ENCODE assay signal across 17 cellular contexts in genomic region chr4:177444911-177445736, GRCh38. TPM values are rescaled to one million over a fixed set of nuclear protein-coding genes. Genes with fewer than 3 reads are reported as not detected.
A peak's percentile ranks its signal among the peaks of the same experiment; 100 is the strongest.
DNase-seq lines count a peak whose midpoint lies in the region; ATAC-seq lines count a peak whose summit lies in the region.
"Had no signal": no experiment of that assay in that cellular context is flagged by ENCODE, and none has a peak within 500 bp of the region (broad histone marks: within the 10 kb centered on the region; RNA-seq: fewer than 3 reads in every experiment).

No MANE protein-coding gene starts in this region.

- H3K27ac ChIP-seq in thymus (ENCODE audit: low read depth), result no peak overlapping the region
- H3K27ac ChIP-seq: A549, epithelial cell of prostate, heart right ventricle had no signal

- H3K9me3 Mint-ChIP-seq in activated CD4-positive, alpha-beta T cell treated with anti-CD3 and anti-CD28 coated beads for 36 hours (ENCODE audit: low read depth), result no peaks in the 10 kb centered on the region
- no peaks in the 10 kb centered on the region for H3K9me3 Mint-ChIP-seq in activated CD4-positive, alpha-beta T cell treated with anti-CD3 and anti-CD28 coated beads, Interleukin-2, amount 10 ng/mL, durations not matched to agents 7 days and 5 days
- H3K9me3 Mint-ChIP-seq in activated CD4-positive, alpha-beta memory T cell treated with anti-CD3 and anti-CD28 coated beads for 36 hours, result no peaks in the 10 kb centered on the region
- H3K9me3 Mint-ChIP-seq: activated naive CD4-positive, alpha-beta T cell treated with anti-CD3 and anti-CD28 coated beads, Interleukin-2, amount 50 U/mL, for 24 hours had no signal

- H3K4me1 Mint-ChIP-seq in activated CD4-positive, alpha-beta T cell treated with anti-CD3 and anti-CD28 coated beads for 36 hours, result peaks cover 26% of the 10 kb centered on the region
- H3K4me1 Mint-ChIP-seq in activated CD4-positive, alpha-beta T cell treated with anti-CD3 and anti-CD28 coated beads, Interleukin-2, amount 10 ng/mL, durations not matched to agents 7 days and 5 days, result peaks cover 37% of the 10 kb centered on the region
- H3K4me1 Mint-ChIP-seq in activated CD4-positive, alpha-beta memory T cell treated with anti-CD3 and anti-CD28 coated beads for 36 hours (ENCODE audit: low read depth), result peaks cover 24% of the 10 kb centered on the region

- no peak for ATAC-seq in activated CD4-positive, alpha-beta T cell treated with anti-CD3 and anti-CD28 coated beads for 36 hours
- ATAC-seq: A549, heart right ventricle, left ventricle myocardium superior had no signal

- 73% methylated on average over 26 of the region's 26 CpGs for WGBS in thymus

- H3K9ac ChIP-seq in iPS-15b (ENCODE audit: low read depth, low read length), result peak overlapping the region; percentile 71

- peak overlapping the region; percentile 2 for H3K4me3 Mint-ChIP-seq in activated CD4-positive, alpha-beta T cell treated with anti-CD3 and anti-CD28 coated beads for 36 hours
- H3K4me3 Mint-ChIP-seq in activated CD4-positive, alpha-beta T cell treated with anti-CD3 and anti-CD28 coated beads, Interleukin-2, amount 10 ng/mL, durations not matched to agents 7 days and 5 days, result no peak overlapping the region
- peak overlapping the region; percentile 33 for H3K4me3 Mint-ChIP-seq in activated CD4-positive, alpha-beta memory T cell treated with anti-CD3 and anti-CD28 coated beads for 36 hours
- H3K4me3 Mint-ChIP-seq: activated naive CD4-positive, alpha-beta T cell treated with anti-CD3 and anti-CD28 coated beads, Interleukin-2, amount 50 U/mL, for 24 hours had no signal

- CTCF ChIA-PET in activated CD4-positive, alpha-beta T cell treated with anti-CD3 and anti-CD28 coated beads for 36 hours (lab: Charles Lee), result no interaction called here
- CTCF ChIA-PET in activated CD4-positive, alpha-beta T cell treated with anti-CD3 and anti-CD28 coated beads, Interleukin-2, amount 10 ng/mL, durations not matched to agents 7 days and 5 days (lab: Charles Lee), result no interaction called here
- CTCF ChIA-PET in activated CD4-positive, alpha-beta memory T cell treated with anti-CD3 and anti-CD28 coated beads for 36 hours (lab: Charles Lee), result no interaction called here

- POLR2A ChIA-PET in activated CD4-positive, alpha-beta T cell treated with anti-CD3 and anti-CD28 coated beads for 36 hours (lab: Charles Lee), result no interaction called here
- POLR2A ChIA-PET in activated CD4-positive, alpha-beta T cell treated with anti-CD3 and anti-CD28 coated beads, Interleukin-2, amount 10 ng/mL, durations not matched to agents 7 days and 5 days (lab: Charles Lee), result no interaction called here
- POLR2A ChIA-PET in activated CD4-positive, alpha-beta memory T cell treated with anti-CD3 and anti-CD28 coated beads for 36 hours (lab: Charles Lee), result no interaction called here

- intact Hi-C loops in activated CD4-positive, alpha-beta T cell treated with anti-CD3 and anti-CD28 coated beads for 36 hours (cut with DNase I, micrococcal nuclease), result loop anchor here in 1 of 2 experiments (5.0 kb wide), 1 partner anchor 193 kb away; no protein-coding TSS in a partner anchor
- intact Hi-C loops in activated CD4-positive, alpha-beta memory T cell treated with anti-CD3 and anti-CD28 coated beads for 36 hours (cut with micrococcal nuclease), result no loop called here

- H3K36me3 ChIP-seq in iPS-15b (ENCODE audit: control insufficient read depth, insufficient read depth, low read length) (no peaks in the 10 kb centered on the region), thymus (ENCODE audit: control insufficient read depth, insufficient read depth) (no peaks in the 10 kb centered on the region)
- H3K36me3 ChIP-seq: heart right ventricle had no signal

- H3K9me3 ChIP-seq in iPS-15b (ENCODE audit: control insufficient read depth, insufficient read depth, low read length) (no peaks in the 10 kb centered on the region), thymus (ENCODE audit: control insufficient read depth) (no peaks in the 10 kb centered on the region)
- H3K9me3 ChIP-seq: A549, heart right ventricle had no signal

- peaks cover 4% of the 10 kb centered on the region for H3K36me3 Mint-ChIP-seq in activated CD4-positive, alpha-beta T cell treated with anti-CD3 and anti-CD28 coated beads for 36 hours (ENCODE audit: low read depth)
- peaks cover 7% of the 10 kb centered on the region for H3K36me3 Mint-ChIP-seq in activated CD4-positive, alpha-beta T cell treated with anti-CD3 and anti-CD28 coated beads, Interleukin-2, amount 10 ng/mL, durations not matched to agents 7 days and 5 days (ENCODE audit: low read depth)
- peaks cover 8% of the 10 kb centered on the region for H3K36me3 Mint-ChIP-seq in activated CD4-positive, alpha-beta memory T cell treated with anti-CD3 and anti-CD28 coated beads for 36 hours
- H3K36me3 Mint-ChIP-seq: activated naive CD4-positive, alpha-beta T cell treated with anti-CD3 and anti-CD28 coated beads, Interleukin-2, amount 50 U/mL, for 24 hours had no signal

- DNase-seq in activated CD4-positive, alpha-beta T cell treated with anti-CD3 and anti-CD28 coated beads for 36 hours, result no peak
- no peak for DNase-seq in activated CD4-positive, alpha-beta T cell treated with anti-CD3 and anti-CD28 coated beads, Interleukin-2, amount 10 ng/mL, durations not matched to agents 7 days and 5 days
- DNase-seq in activated CD4-positive, alpha-beta memory T cell treated with anti-CD3 and anti-CD28 coated beads for 36 hours, result no peak
- no peak for DNase-seq in stimulated activated CD4-positive, alpha-beta T cell treated with anti-CD3 and anti-CD28 coated beads, Interleukin-4, amount 100 ng/mL, for 4 hours
- no peak for DNase-seq in DMS79 treated with DMSO at 0.1 percent for 48 hours (lab: John Stamatoyannopoulos, UW)
- DNase-seq in activated naive CD4-positive, alpha-beta T cell treated with Interleukin-2 at 50 U/mL for 16 hours, result no peak
- DNase-seq: cerebellar nuclear complex, heart right ventricle, KG1, left ventricle myocardium superior, NCI-H1417, substantia nigra had no signal

- H3K27me3 Mint-ChIP-seq in activated CD4-positive, alpha-beta T cell treated with anti-CD3 and anti-CD28 coated beads for 36 hours, result no peaks in the 10 kb centered on the region
- no peaks in the 10 kb centered on the region for H3K27me3 Mint-ChIP-seq in activated CD4-positive, alpha-beta T cell treated with anti-CD3 and anti-CD28 coated beads, Interleukin-2, amount 10 ng/mL, durations not matched to agents 7 days and 5 days
- no peaks in the 10 kb centered on the region for H3K27me3 Mint-ChIP-seq in activated CD4-positive, alpha-beta memory T cell treated with anti-CD3 and anti-CD28 coated beads for 36 hours
- H3K27me3 Mint-ChIP-seq: activated naive CD4-positive, alpha-beta T cell treated with anti-CD3 and anti-CD28 coated beads, Interleukin-2, amount 50 U/mL, for 24 hours had no signal

- no peaks in the 10 kb centered on the region for H3K27me3 ChIP-seq in iPS-15b (ENCODE audit: control insufficient read depth, insufficient read depth, low read length)
- H3K27me3 ChIP-seq in thymus (ENCODE audit: control insufficient read depth, insufficient read depth), result no peaks in the 10 kb centered on the region
- H3K27me3 ChIP-seq: heart right ventricle had no signal

- H3K4me3 ChIP-seq in iPS-15b (ENCODE audit: low read depth, low read length) (peak overlapping the region; percentile 87), thymus (ENCODE audit: low read length) (peak overlapping the region; percentile 34)
- H3K4me3 ChIP-seq: A549, heart right ventricle had no signal

- no peak overlapping the region for H3K27ac Mint-ChIP-seq in activated CD4-positive, alpha-beta T cell treated with anti-CD3 and anti-CD28 coated beads for 36 hours
- H3K27ac Mint-ChIP-seq in activated CD4-positive, alpha-beta T cell treated with anti-CD3 and anti-CD28 coated beads, Interleukin-2, amount 10 ng/mL, durations not matched to agents 7 days and 5 days, result no peak overlapping the region
- no peak overlapping the region for H3K27ac Mint-ChIP-seq in activated CD4-positive, alpha-beta memory T cell treated with anti-CD3 and anti-CD28 coated beads for 36 hours
- H3K27ac Mint-ChIP-seq: activated naive CD4-positive, alpha-beta T cell treated with anti-CD3 and anti-CD28 coated beads, Interleukin-2, amount 50 U/mL, for 24 hours had no signal

- H3K4me1 ChIP-seq in iPS-15b (ENCODE audit: control insufficient read depth, insufficient read depth, low read length) (peaks cover 13% of the 10 kb centered on the region), thymus (ENCODE audit: control insufficient read depth, insufficient read depth, low read length) (peaks cover 2% of the 10 kb centered on the region)

RNA-seq across cellular contexts. Expression of gene AGA, which starts 2.9 kb away (rescaled TPM):
- 10 to 100 TPM; 20.8 to 27.7 TPM for total RNA-seq in activated CD4-positive, alpha-beta T cell treated with anti-CD3 and anti-CD28 coated beads for 36 hours
- 10 to 100 TPM; 26.0 to 29.0 TPM for total RNA-seq in activated CD4-positive, alpha-beta T cell treated with anti-CD3 and anti-CD28 coated beads, Interleukin-2, amount 10 ng/mL, durations not matched to agents 7 days and 5 days
- total RNA-seq in activated CD4-positive, alpha-beta memory T cell treated with anti-CD3 and anti-CD28 coated beads for 36 hours, result 10 to 100 TPM; 22.1 to 22.5 TPM
- 16.3 TPM for polyA plus RNA-seq in thymus
